ENCODE assay signal across 8 cellular contexts in genomic region chr15:22665059-22665702, GRCh38.
DNase-seq lines count a peak whose midpoint lies in the region; ATAC-seq, FAIRE-seq and TF ChIP-seq lines count a peak whose summit lies in the region.
"Not testable (repeated sequence)": the region's sequence is repeated elsewhere in the genome, so short reads cannot be mapped to it uniquely, and the experiment has no call there.

No MANE protein-coding gene starts in this region.

- H3K9ac ChIP-seq in HUES6 (ENCODE audit: low read length); H1 (replicated peaks in 1 of 4; ENCODE audit: extremely low read depth in 1 of 4, low read depth in 3 of 4, low read length in 3 of 4): not testable (repeated sequence)
- H3K9ac ChIP-seq in kidney (ENCODE audit: low read length in 2 of 2), result peak overlapping the region; percentile 24 to 44

- not testable (repeated sequence) for H3K18ac ChIP-seq in H1 (ENCODE audit: extremely low read depth, low read length)

- H4K20me1 ChIP-seq in H1 (replicated peaks in 1 of 2; ENCODE audit: control insufficient read depth in 1 of 2, insufficient read depth in 2 of 2, low read length in 2 of 2), result not testable (repeated sequence)

- H3K9me3 Mint-ChIP-seq in activated naive CD4-positive, alpha-beta T cell treated with anti-CD3 and anti-CD28 coated beads, Interleukin-2, amount 10 ng/mL, durations not matched to agents 7 days and 5 days, result not testable (repeated sequence)

- peak overlapping the region; percentile 94 for H3K27ac Mint-ChIP-seq in activated naive CD4-positive, alpha-beta T cell treated with anti-CD3 and anti-CD28 coated beads, Interleukin-2, amount 10 ng/mL, durations not matched to agents 7 days and 5 days

- H3K4me1 Mint-ChIP-seq in activated naive CD4-positive, alpha-beta T cell treated with anti-CD3 and anti-CD28 coated beads, Interleukin-2, amount 10 ng/mL, durations not matched to agents 7 days and 5 days, result peaks cover 18% of the 10 kb centered on the region

- not testable (repeated sequence) for H3K9me3 ChIP-seq in HUES6 (ENCODE audit: control insufficient read depth, insufficient read depth, low read depth, low read length); RWPE2 (ENCODE audit: severe bottlenecking); H1 (ENCODE audit: insufficient read depth in 2 of 2, low read depth in 1 of 2, low read length in 1 of 2); kidney (ENCODE audit: control insufficient read depth in 1 of 2, low read length in 2 of 2); ovary; tibial artery

- not testable (repeated sequence) for H4K8ac ChIP-seq in H1 (ENCODE audit: extremely low read depth, insufficient read depth, low read length)

- not testable (repeated sequence) for H2AFZ ChIP-seq in H1 (ENCODE audit: low read length)

- not testable (repeated sequence) for H3K79me1 ChIP-seq in H1 (ENCODE audit: low read depth, low read length)

- H2BK12ac ChIP-seq in H1 (ENCODE audit: low read depth, low read length), result not testable (repeated sequence)

- POLR2A ChIA-PET in H1 (lab: Charles Lee; ENCODE audit: partially characterized antibody), result not testable (repeated sequence)

- not testable (repeated sequence) for ATAC-seq in RWPE2 (ENCODE audit: low read depth)

- H3K36me3 Mint-ChIP-seq in activated naive CD4-positive, alpha-beta T cell treated with anti-CD3 and anti-CD28 coated beads, Interleukin-2, amount 10 ng/mL, durations not matched to agents 7 days and 5 days, result not testable (repeated sequence)

- H3K27ac ChIP-seq in HUES6 (ENCODE audit: low read depth, low read length); H1 (ENCODE audit: low read depth, low read length): not testable (repeated sequence)
- H3K27ac ChIP-seq in RWPE2 (ENCODE audit: poor library complexity, severe bottlenecking) (peak overlapping the region; percentile 75), kidney (ENCODE audit: low read depth in 2 of 2, low read length in 2 of 2) (peak overlapping the region; percentile 71 to 73), ovary (peak overlapping the region; percentile 93 to 98), tibial artery (peak overlapping the region; percentile 85 to 92)

- not testable (repeated sequence) for H3K23ac ChIP-seq in H1 (ENCODE audit: insufficient read length)

- not testable (repeated sequence) for H4K91ac ChIP-seq in H1 (replicated peaks; ENCODE audit: insufficient read length, low read length)

- H2BK120ac ChIP-seq in H1 (replicated peaks; ENCODE audit: low read depth, low read length), result not testable (repeated sequence)

- 21% methylated on average over 12 of the region's 22 CpGs; no CpG with 5 or more reads in 1 of the 2 experiments for WGBS in H1 (ENCODE audit: extremely low coverage in 1 of 2, insufficient coverage in 1 of 2, insufficient read length in 1 of 2, insufficient replicate concordance in 2 of 2, low coverage in 1 of 2, low lambda C conversion rate in 2 of 2, missing lambda C conversion rate in 1 of 2), 2 experiments
- 1% methylated on average over 11 to 17 of the region's 22 CpGs for WGBS in ovary, 3 donors

- H3K56ac ChIP-seq in H1 (replicated peaks; ENCODE audit: insufficient read length, low read depth, low read length), result not testable (repeated sequence)

- TF ChIP-seq RAD21 in H1 (IDR thresholded peaks at IDR 0.05 in 1 of 2, conservative IDR thresholded peaks at IDR 0.05 in 1 of 2; ENCODE audit: low read depth in 2 of 2, low read length in 2 of 2), result not testable (repeated sequence)

- intact Hi-C loops in kidney (cut with DNase I); ovary (cut with DNase I); tibial artery (cut with DNase I; ENCODE audit: low total_unique reads): not testable (repeated sequence)

- not testable (repeated sequence) for TF ChIP-seq CTCF in RWPE2 (IDR thresholded peaks at IDR 0.05; ENCODE audit: poor library complexity, severe bottlenecking); H1 (IDR thresholded peaks at IDR 0.05; ENCODE audit: control extremely low read depth in 1 of 3, insufficient read depth in 1 of 3, low read depth in 1 of 3, low read length in 3 of 3); kidney (IDR thresholded peaks at IDR 0.05; ENCODE audit: borderline replicate concordance, extremely low read depth, insufficient read depth); ovary (IDR thresholded peaks at IDR 0.05); tibial artery (IDR thresholded peaks at IDR 0.05)

- not testable (repeated sequence) for H3K79me2 ChIP-seq in H1 (ENCODE audit: control insufficient read depth in 1 of 2, insufficient read depth in 2 of 2, low read length in 2 of 2)

- H3K27me3 ChIP-seq in HUES6 (ENCODE audit: control insufficient read depth, insufficient read depth, low read length), result peaks cover 17% of the 10 kb centered on the region
- not testable (repeated sequence) for H3K27me3 ChIP-seq in RWPE2 (ENCODE audit: insufficient read depth, poor library complexity, severe bottlenecking); H1 (replicated peaks in 1 of 4; ENCODE audit: control insufficient read depth in 3 of 4, extremely low read depth in 1 of 4, insufficient read depth in 3 of 4, low read length in 3 of 4); ovary; tibial artery

- not testable (repeated sequence) for H3K14ac ChIP-seq in H1 (ENCODE audit: insufficient read length)

- H2BK20ac ChIP-seq in H1 (ENCODE audit: low read length), result not testable (repeated sequence)

- peaks cover 12% of the 10 kb centered on the region for H3K27me3 Mint-ChIP-seq in activated naive CD4-positive, alpha-beta T cell treated with anti-CD3 and anti-CD28 coated beads, Interleukin-2, amount 10 ng/mL, durations not matched to agents 7 days and 5 days

- H3K4ac ChIP-seq in H1 (replicated peaks; ENCODE audit: insufficient read length, low read depth, low read length), result not testable (repeated sequence)

- H3K4me2 ChIP-seq in H1 (ENCODE audit: insufficient read depth in 1 of 2, low read depth in 2 of 2, low read length in 2 of 2), result peak overlapping the region; percentile 18 to 49; a peak in 1 of 4 replicates

- H3K4me3 ChIP-seq in HUES6 (ENCODE audit: low read depth, low read length), result peak overlapping the region; percentile 52
- H3K4me3 ChIP-seq in RWPE2 (ENCODE audit: severe bottlenecking), result peak overlapping the region; percentile 66
- peak overlapping the region in 1 of 4 experiments; percentile 55; a peak in 5 of 8 replicates for H3K4me3 ChIP-seq in H1 (ENCODE audit: extremely low read depth in 1 of 4, insufficient read depth in 2 of 4, low read depth in 3 of 4, low read length in 4 of 4)
- H3K4me3 ChIP-seq in kidney (ENCODE audit: low read length in 2 of 2), result peak overlapping the region; percentile 64 to 66
- peak overlapping the region; percentile 58 for H3K4me3 ChIP-seq in ovary
- H3K4me3 ChIP-seq in tibial artery, result peak overlapping the region; percentile 58 to 67

- H2BK15ac ChIP-seq in H1 (ENCODE audit: low read length), result not testable (repeated sequence)

- H3K36me3 ChIP-seq in HUES6 (ENCODE audit: control insufficient read depth, insufficient read depth, low read length); RWPE2 (ENCODE audit: low read depth); H1 (ENCODE audit: control insufficient read depth in 2 of 4, insufficient read depth in 4 of 4, low read length in 3 of 4); kidney (ENCODE audit: control insufficient read depth in 1 of 2, insufficient read depth in 2 of 2, low read length in 2 of 2); ovary; tibial artery: not testable (repeated sequence)

- H3K4me3 Mint-ChIP-seq in activated naive CD4-positive, alpha-beta T cell treated with anti-CD3 and anti-CD28 coated beads, Interleukin-2, amount 10 ng/mL, durations not matched to agents 7 days and 5 days, result peak overlapping the region; percentile 78

- H2BK5ac ChIP-seq in H1 (ENCODE audit: low read depth, low read length), result not testable (repeated sequence)

- TF ChIP-seq EP300 in H1 (IDR thresholded peaks at IDR 0.05; ENCODE audit: borderline replicate concordance in 1 of 2, low read depth in 2 of 2, low read length in 2 of 2); ovary (IDR thresholded peaks at IDR 0.05): not testable (repeated sequence)

- H2AK5ac ChIP-seq in H1 (ENCODE audit: low read depth, low read length), result not testable (repeated sequence)

- DNase-seq in Daoy (ENCODE audit: low read depth), result peak; percentile 56
- DNase-seq in RWPE2 (ENCODE audit: low spot score); H1 (ENCODE audit: low read depth in 1 of 2, low spot score in 2 of 2); kidney; tibial artery: not testable (repeated sequence)
- peak; percentile 24 for DNase-seq in activated naive CD4-positive, alpha-beta T cell treated with anti-CD3 and anti-CD28 coated beads, Interleukin-2, amount 10 ng/mL, durations not matched to agents 7 days and 5 days
- peak in 3 of 5 donors; percentile 56 to 58 (median 57) for DNase-seq in ovary

- H4K5ac ChIP-seq in H1 (ENCODE audit: insufficient read length, low read depth, low read length), result not testable (repeated sequence)

- not testable (repeated sequence) for H3K23me2 ChIP-seq in H1 (ENCODE audit: low read depth, low read length)

- H3K4me1 ChIP-seq in HUES6 (ENCODE audit: control insufficient read depth, insufficient read depth, low read length); RWPE2 (ENCODE audit: insufficient read depth, poor library complexity, severe bottlenecking); H1 (replicated peaks in 1 of 4; ENCODE audit: control insufficient read depth in 3 of 4, insufficient read depth in 4 of 4, low read length in 3 of 4); kidney (ENCODE audit: control insufficient read depth in 1 of 2, insufficient read depth in 1 of 2, low read depth in 1 of 2, low read length in 2 of 2); ovary (ENCODE audit: insufficient read depth); tibial artery: not testable (repeated sequence)

- CTCF ChIA-PET in activated naive CD4-positive, alpha-beta T cell treated with anti-CD3 and anti-CD28 coated beads, Interleukin-2, amount 10 ng/mL, durations not matched to agents 7 days and 5 days (lab: Charles Lee); H1 (lab: Charles Lee; ENCODE audit: partially characterized antibody): not testable (repeated sequence)

- FAIRE-seq in H1 (lab: Jason Lieb, UNC); kidney (lab: Jason Lieb, UNC): not testable (repeated sequence)

- not testable (repeated sequence) for TF ChIP-seq POLR2A in H1 (IDR thresholded peaks at IDR 0.05; ENCODE audit: control extremely low read depth in 1 of 2, low read depth in 2 of 2, low read length in 2 of 2); ovary (IDR thresholded peaks at IDR 0.05)
